16 cellular contexts compared by ENCODE assay signal in genomic region chr16:50197582-50197981, GRCh38.
"Had no signal": no experiment of that assay in that cellular context is flagged by ENCODE, and none has a peak within 500 bp of the region (broad histone marks: within the 10 kb centered on the region; RNA-seq: fewer than 3 reads in every experiment).

No MANE protein-coding gene starts in this region.

- H3K36me3 ChIP-seq: adrenal gland, cardiac muscle cell, gastroesophageal sphincter, ovary, right lobe of liver had no signal

- H3K9me3 ChIP-seq: adrenal gland, gastroesophageal sphincter, ovary, right lobe of liver had no signal

- H3K9me3 Mint-ChIP-seq: activated naive CD4-positive, alpha-beta T cell treated with anti-CD3 and anti-CD28 coated beads, Interleukin-2, amount 10 ng/mL, durations not matched to agents 7 days and 5 days; activated T-helper 2 cell treated with anti-CD3 and anti-CD28 coated beads, Interferon-gamma antibody, Interleukin-2, Interleukin-4, amounts not matched to agents 10 μg/mL and 5 μg/mL and 100 μg/mL, durations not matched to agents 14 hours and 24 hours and 36 hours had no signal

- H3K27ac ChIP-seq: adrenal gland, cardiac muscle cell, gastroesophageal sphincter, ovary, right lobe of liver had no signal

- H3K27me3 ChIP-seq: adrenal gland, cardiac muscle cell, gastroesophageal sphincter, ovary, right lobe of liver had no signal

- H3K4me2 ChIP-seq: smooth muscle cell had no signal

- H3K27me3 Mint-ChIP-seq: activated naive CD4-positive, alpha-beta T cell treated with anti-CD3 and anti-CD28 coated beads, Interleukin-2, amount 10 ng/mL, durations not matched to agents 7 days and 5 days had no signal

- H3K4me3 Mint-ChIP-seq: activated naive CD4-positive, alpha-beta T cell treated with anti-CD3 and anti-CD28 coated beads, Interleukin-2, amount 10 ng/mL, durations not matched to agents 7 days and 5 days had no signal

- DNase-seq: activated CD4-positive, CD25-positive, alpha-beta regulatory T cell; activated naive CD4-positive, alpha-beta T cell treated with anti-CD3 and anti-CD28 coated beads, Interleukin-2, amount 10 ng/mL, durations not matched to agents 7 days and 5 days; activated T-cell treated with anti-CD3 and anti-CD28 coated beads, Interleukin-2, amount 50 U/mL, for 1 hour; islet precursor cell; ovary; right lobe of liver; stimulated activated CD4-positive, alpha-beta T cell treated with anti-CD3 and anti-CD28 coated beads, Interleukin-4, amount 100 ng/mL, for 4 hours; stimulated activated CD8-positive, alpha-beta memory T cell treated with anti-CD3 and anti-CD28 coated beads, Interleukin-4, amount 100 ng/mL, for 48 hours; stimulated activated naive CD8-positive, alpha-beta T cell treated with anti-CD3 and anti-CD28 coated beads, Interleukin-15, Interleukin-2, amounts not matched to agents 100 U/mL and 50 U/mL, for 24 hours; trophoblast cell had no signal

- H3K27ac Mint-ChIP-seq: activated T-helper 2 cell treated with anti-CD3 and anti-CD28 coated beads, Interferon-gamma antibody, Interleukin-2, Interleukin-4, amounts not matched to agents 10 μg/mL and 5 μg/mL and 100 μg/mL, durations not matched to agents 14 hours and 24 hours and 36 hours had no signal

- H3K4me3 ChIP-seq: adrenal gland, cardiac muscle cell, gastroesophageal sphincter, lung, ovary, right lobe of liver, smooth muscle cell had no signal

- ATAC-seq: gastroesophageal sphincter; right lobe of liver; stimulated activated naive CD8-positive, alpha-beta T cell treated with anti-CD3 and anti-CD28 coated beads, Interleukin-15, Interleukin-2, amounts not matched to agents 100 U/mL and 50 U/mL, for 24 hours had no signal
